In the genomic region with DNA sequence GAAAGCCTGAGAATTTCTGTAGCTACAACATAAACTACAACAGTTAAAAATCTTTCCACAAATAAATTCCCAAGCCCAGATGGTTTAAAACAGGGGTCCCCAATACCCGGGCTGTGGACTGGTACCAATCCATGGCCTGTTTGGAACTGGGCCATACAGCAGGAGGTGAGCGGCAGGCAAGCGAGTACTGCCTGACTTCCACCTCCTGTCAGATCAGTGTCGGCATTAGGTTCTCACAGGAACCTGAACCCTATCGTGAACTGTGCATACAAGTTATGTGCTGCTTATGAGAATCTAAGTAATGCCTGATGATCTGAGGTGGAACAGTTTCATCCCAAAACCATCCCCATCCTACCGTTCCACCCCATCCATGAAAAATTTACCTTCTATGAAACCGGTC, we compare ENCODE assay signal across 29 cellular contexts.
DNase-seq lines count a peak whose midpoint lies in the region; ATAC-seq and TF ChIP-seq lines count a peak whose summit lies in the region.
"Had no signal": no experiment of that assay in that cellular context is flagged by ENCODE, and none has a peak within 500 bp of the region (broad histone marks: within the 10 kb centered on the region; RNA-seq: fewer than 3 reads in every experiment).

No MANE protein-coding gene starts in this region.

- H3K27me3 Mint-ChIP-seq in Calu3 (ENCODE audit: unreplicated experiment), result no peaks in the 10 kb centered on the region
- H3K27me3 Mint-ChIP-seq: B cell; CD4-positive, alpha-beta memory T cell; CD4-positive, alpha-beta T cell; CD4-positive, CD25-positive, alpha-beta regulatory T cell had no signal

- H3K4me1 ChIP-seq in mucosa of descending colon (ENCODE audit: low read depth), result no peaks in the 10 kb centered on the region
- H3K4me1 ChIP-seq: A549; BE2C; BLaER1; BLaER1 treated with 17β-estradiol and CSF1 and Interleukin-3, amounts not matched to agents 10 nM and 100 nM; Caco-2 had no signal

- TF ChIP-seq CTCF in Calu3 (IDR thresholded peaks at IDR 0.05; ENCODE audit: unreplicated experiment) (no peak), mucosa of descending colon (IDR thresholded peaks at IDR 0.05) (no peak)

- CTCF ChIA-PET in Calu3 (lab: Charles Lee), result no interaction called here

- H3K4me3 Mint-ChIP-seq in Calu3 (ENCODE audit: low read depth, unreplicated experiment), result no peak overlapping the region
- H3K4me3 Mint-ChIP-seq: B cell; CD14-positive monocyte; CD4-positive, alpha-beta memory T cell; CD4-positive, alpha-beta T cell; CD4-positive, CD25-positive, alpha-beta regulatory T cell; CD8-positive, alpha-beta memory T cell; CD8-positive, alpha-beta T cell had no signal

- H3K4me3 ChIP-seq in mucosa of descending colon, result no peak overlapping the region
- H3K4me3 ChIP-seq: A549; BLaER1; BLaER1 treated with 17β-estradiol and CSF1 and Interleukin-3, amounts not matched to agents 10 nM and 100 nM had no signal

- in situ Hi-C loops in G401 (cut with HindIII; ENCODE audit: low sequenced_read_pairs), result no loop called here

- H3K36me3 Mint-ChIP-seq in Calu3 (ENCODE audit: insufficient read depth, unreplicated experiment), result no peaks in the 10 kb centered on the region
- H3K36me3 Mint-ChIP-seq: CD14-positive monocyte; CD4-positive, alpha-beta memory T cell; CD4-positive, CD25-positive, alpha-beta regulatory T cell; CD8-positive, alpha-beta memory T cell; CD8-positive, alpha-beta T cell had no signal

- no peak for ATAC-seq in GM18867 (IDR thresholded peaks at IDR 0.05; ENCODE audit: unreplicated experiment)
- ATAC-seq in mucosa of descending colon, result no peak
- ATAC-seq: A549; CD8-positive, alpha-beta T cell had no signal

- H3K27ac Mint-ChIP-seq in Calu3 (ENCODE audit: unreplicated experiment), result no peak overlapping the region
- H3K27ac Mint-ChIP-seq: B cell; CD14-positive monocyte; CD4-positive, alpha-beta memory T cell; CD4-positive, alpha-beta T cell; CD4-positive, CD25-positive, alpha-beta regulatory T cell; CD8-positive, alpha-beta memory T cell; CD8-positive, alpha-beta T cell had no signal

- intact Hi-C loops in Calu3 (cut with micrococcal nuclease; ENCODE audit: unreplicated experiment), result no loop called here
- intact Hi-C loops in mucosa of descending colon (cut with DNase I, micrococcal nuclease), result no loop called here

- H3K36me3 ChIP-seq in mucosa of descending colon (ENCODE audit: low read depth), result no peaks in the 10 kb centered on the region
- H3K36me3 ChIP-seq: BE2C; BLaER1; BLaER1 treated with 17β-estradiol and CSF1 and Interleukin-3, amounts not matched to agents 10 nM and 100 nM had no signal

- DNase-seq in G401 (ENCODE audit: low spot score), result peak; percentile 70
- peak; percentile 65 for DNase-seq in cerebellar cortex (ENCODE audit: low spot score)
- DNase-seq in cerebellum (ENCODE audit: low spot score), result peak; percentile 15
- no peak for DNase-seq in Calu3
- no peak for DNase-seq in mucosa of descending colon
- DNase-seq: 8988T; ACHN; AML-193; BE2C; Caco-2; CD4-positive, alpha-beta memory T cell; CD4-positive, alpha-beta T cell; CD4-positive, CD25-positive, alpha-beta regulatory T cell; CD8-positive, alpha-beta memory T cell; CD8-positive, alpha-beta T cell; COR-L47; DMS 273 treated with DMSO at 0.1 percent for 48 hours; DMS153; DMS53; DMS79; DMS79 treated with DMSO at 0.1 percent for 48 hours; DND-41; EL had no signal

- no peaks in the 10 kb centered on the region for H3K9me3 Mint-ChIP-seq in Calu3 (ENCODE audit: low read depth, unreplicated experiment)
- H3K9me3 Mint-ChIP-seq: CD4-positive, alpha-beta T cell had no signal

- BruUV-seq in Calu3 (replicated peaks; lab: Mats Ljungman, UMichigan), result no TSS peak

- no peaks in the 10 kb centered on the region for H3K4me1 Mint-ChIP-seq in Calu3 (ENCODE audit: low read depth, unreplicated experiment)
- H3K4me1 Mint-ChIP-seq: B cell; CD14-positive monocyte; CD4-positive, alpha-beta memory T cell; CD4-positive, CD25-positive, alpha-beta regulatory T cell; CD8-positive, alpha-beta memory T cell had no signal

- no peaks in the 10 kb centered on the region for H3K9me3 ChIP-seq in mucosa of descending colon
- H3K9me3 ChIP-seq: A549; BE2C; BLaER1; BLaER1 treated with 17β-estradiol and CSF1 and Interleukin-3, amounts not matched to agents 10 nM and 100 nM; Caco-2 had no signal

Comparison
In these comparisons a context has a peak if more than half of its experiments do, and no peak if none do; other contexts are left out.
1. DNase-seq: peak in G401 (single experiment), cerebellar cortex (single experiment) and cerebellum (single experiment); none in Calu3 (single experiment) and mucosa of descending colon (0 of 3).